In the genomic region with DNA sequence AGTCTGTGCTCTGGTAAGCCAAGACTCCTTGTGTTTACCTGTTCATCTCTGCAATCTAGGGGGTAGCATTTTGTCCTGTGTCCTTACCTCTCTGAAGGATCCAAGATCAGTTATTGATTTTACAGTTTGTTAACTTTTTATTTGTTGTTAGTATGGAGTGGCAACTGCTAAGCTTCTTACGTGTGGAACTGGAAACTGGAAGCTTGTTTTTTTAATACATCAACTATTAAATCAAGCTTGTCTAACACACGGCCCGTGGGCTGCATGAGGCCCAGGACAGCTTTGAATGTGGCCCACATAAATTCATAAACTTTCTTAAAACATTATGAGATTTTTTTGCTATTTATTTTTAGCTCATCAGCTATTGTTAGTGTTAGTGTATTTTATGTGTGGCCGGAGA, we compare ENCODE assay signal across 21 cellular contexts. TPM values are rescaled to one million over a fixed set of nuclear protein-coding genes. Genes with fewer than 3 reads are reported as not detected.
A peak's percentile ranks its signal among the peaks of the same experiment; 100 is the strongest.
DNase-seq lines count a peak whose midpoint lies in the region; ATAC-seq, FAIRE-seq and TF ChIP-seq lines count a peak whose summit lies in the region.
"Had no signal": no experiment of that assay in that cellular context is flagged by ENCODE, and none has a peak within 500 bp of the region (broad histone marks: within the 10 kb centered on the region; RNA-seq: fewer than 3 reads in every experiment).

No MANE protein-coding gene starts in this region.

- POLR2A ChIA-PET in WTC11 (lab: Charles Lee): no interaction called here

- ATAC-seq in WTC11: no peak
- no peak for ATAC-seq in HG03460 (IDR thresholded peaks at IDR 0.05; ENCODE audit: unreplicated experiment)
- no peak for ATAC-seq in foreskin keratinocyte
- ATAC-seq: PC-3, Right ventricle myocardium inferior had no signal

- DNase-seq in WTC11 (ENCODE audit: low spot score): no peak
- DNase-seq in left kidney (ENCODE audit: low read depth, low spot score): peak; percentile 27
- no peak for DNase-seq in progenitor cell of endocrine pancreas (ENCODE audit: low spot score, unreplicated experiment)
- DNase-seq in HTR-8/SVneo (ENCODE audit: insufficient read length, low spot score): no peak
- DNase-seq in foreskin keratinocyte: no peak
- DNase-seq: CD4-positive, alpha-beta T cell; MM.1S; NCI-H2029; NCI-H446; NCI-H524 treated with DMSO at 0.1 percent for 48 hours; NCI-H774; PC-3 had no signal

- peaks cover 7% of the 10 kb centered on the region for H3K36me3 Mint-ChIP-seq in WTC11
- peaks cover 19% of the 10 kb centered on the region for H3K36me3 Mint-ChIP-seq in progenitor cell of endocrine pancreas (ENCODE audit: insufficient read depth)

- no peak for FAIRE-seq in HTR-8/SVneo (lab: Jason Lieb, UNC)
- FAIRE-seq: GM19239 had no signal

- H3K4me3 Mint-ChIP-seq in WTC11: no peak overlapping the region
- no peak overlapping the region for H3K4me3 Mint-ChIP-seq in progenitor cell of endocrine pancreas (ENCODE audit: low read depth)
- H3K4me3 Mint-ChIP-seq: CD4-positive, alpha-beta T cell had no signal

- no peaks in the 10 kb centered on the region for H3K4me1 ChIP-seq in foreskin keratinocyte
- H3K4me1 ChIP-seq: BLaER1, SJSA1 had no signal

- H3K27me3 Mint-ChIP-seq in WTC11 (ENCODE audit: low read depth) (no peaks in the 10 kb centered on the region), progenitor cell of endocrine pancreas (no peaks in the 10 kb centered on the region)
- H3K27me3 Mint-ChIP-seq: CD4-positive, alpha-beta T cell had no signal

- no peaks in the 10 kb centered on the region for H3K27me3 ChIP-seq in foreskin keratinocyte
- H3K27me3 ChIP-seq: BLaER1, SJSA1 had no signal

- peak overlapping the region; percentile 7; the same call in 1 of the 2 replicates for H3K27ac ChIP-seq in C4-2B
- no peak overlapping the region for H3K27ac ChIP-seq in foreskin keratinocyte
- H3K27ac ChIP-seq: BLaER1, KMS-11, SJSA1 had no signal

- no peaks in the 10 kb centered on the region for H3K4me1 Mint-ChIP-seq in WTC11
- peaks cover 16% of the 10 kb centered on the region for H3K4me1 Mint-ChIP-seq in progenitor cell of endocrine pancreas (ENCODE audit: low read depth)

- CTCF ChIA-PET in WTC11 (lab: Charles Lee): no interaction called here

- no peak for TF ChIP-seq CTCF in C4-2B (conservative IDR thresholded peaks at IDR 0.05)
- TF ChIP-seq CTCF in WTC11 (IDR thresholded peaks at IDR 0.05): no peak
- TF ChIP-seq CTCF in progenitor cell of endocrine pancreas (IDR thresholded peaks at IDR 0.05; ENCODE audit: unreplicated experiment): no peak
- no peak for TF ChIP-seq CTCF in foreskin keratinocyte (conservative IDR thresholded peaks at IDR 0.05)

- H3K27ac Mint-ChIP-seq in WTC11: 0 out of 2 replicates have a peak overlapping the region, but pooled peaks have one; percentile 2
- peak overlapping the region; percentile 20 for H3K27ac Mint-ChIP-seq in progenitor cell of endocrine pancreas
- H3K27ac Mint-ChIP-seq: CD4-positive, alpha-beta T cell had no signal

- H3K9me3 Mint-ChIP-seq in WTC11 (peaks cover 3% of the 10 kb centered on the region; the same call in 1 of the 2 replicates), progenitor cell of endocrine pancreas (ENCODE audit: low read depth) (peaks cover 4% of the 10 kb centered on the region)
- H3K9me3 Mint-ChIP-seq: CD4-positive, alpha-beta T cell had no signal

TF ChIP-seq in WTC11, 78 proteins besides CTCF, POLR2A, EP300 and RAD21:
- no peak for TF ChIP-seq NFYB (CRISPR knock-in tag; conservative IDR thresholded peaks at IDR 0.05; ENCODE audit: low read depth)
- TF ChIP-seq CREM (CRISPR knock-in tag; IDR thresholded peaks at IDR 0.05): no peak
- TF ChIP-seq, protein P1, sequence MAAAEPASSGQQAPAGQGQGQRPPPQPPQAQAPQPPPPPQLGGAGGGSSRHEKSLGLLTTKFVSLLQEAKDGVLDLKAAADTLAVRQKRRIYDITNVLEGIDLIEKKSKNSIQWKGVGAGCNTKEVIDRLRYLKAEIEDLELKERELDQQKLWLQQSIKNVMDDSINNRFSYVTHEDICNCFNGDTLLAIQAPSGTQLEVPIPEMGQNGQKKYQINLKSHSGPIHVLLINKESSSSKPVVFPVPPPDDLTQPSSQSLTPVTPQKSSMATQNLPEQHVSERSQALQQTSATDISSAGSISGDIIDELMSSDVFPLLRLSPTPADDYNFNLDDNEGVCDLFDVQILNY (CRISPR knock-in tag; IDR thresholded peaks at IDR 0.05): no peak
- no peak for TF ChIP-seq IRF2 (CRISPR knock-in tag; IDR thresholded peaks at IDR 0.05; ENCODE audit: borderline replicate concordance, low read depth)
- TF ChIP-seq ZNF121 (CRISPR knock-in tag; IDR thresholded peaks at IDR 0.05): no peak
- TF ChIP-seq NFATC4 (CRISPR knock-in tag; IDR thresholded peaks at IDR 0.05): no peak
- TF ChIP-seq CREB1 (CRISPR knock-in tag; IDR thresholded peaks at IDR 0.05): no peak
- TF ChIP-seq, protein P2, sequence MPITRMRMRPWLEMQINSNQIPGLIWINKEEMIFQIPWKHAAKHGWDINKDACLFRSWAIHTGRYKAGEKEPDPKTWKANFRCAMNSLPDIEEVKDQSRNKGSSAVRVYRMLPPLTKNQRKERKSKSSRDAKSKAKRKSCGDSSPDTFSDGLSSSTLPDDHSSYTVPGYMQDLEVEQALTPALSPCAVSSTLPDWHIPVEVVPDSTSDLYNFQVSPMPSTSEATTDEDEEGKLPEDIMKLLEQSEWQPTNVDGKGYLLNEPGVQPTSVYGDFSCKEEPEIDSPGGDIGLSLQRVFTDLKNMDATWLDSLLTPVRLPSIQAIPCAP (CRISPR knock-in tag; IDR thresholded peaks at IDR 0.05): no peak
- TF ChIP-seq, protein P3, sequence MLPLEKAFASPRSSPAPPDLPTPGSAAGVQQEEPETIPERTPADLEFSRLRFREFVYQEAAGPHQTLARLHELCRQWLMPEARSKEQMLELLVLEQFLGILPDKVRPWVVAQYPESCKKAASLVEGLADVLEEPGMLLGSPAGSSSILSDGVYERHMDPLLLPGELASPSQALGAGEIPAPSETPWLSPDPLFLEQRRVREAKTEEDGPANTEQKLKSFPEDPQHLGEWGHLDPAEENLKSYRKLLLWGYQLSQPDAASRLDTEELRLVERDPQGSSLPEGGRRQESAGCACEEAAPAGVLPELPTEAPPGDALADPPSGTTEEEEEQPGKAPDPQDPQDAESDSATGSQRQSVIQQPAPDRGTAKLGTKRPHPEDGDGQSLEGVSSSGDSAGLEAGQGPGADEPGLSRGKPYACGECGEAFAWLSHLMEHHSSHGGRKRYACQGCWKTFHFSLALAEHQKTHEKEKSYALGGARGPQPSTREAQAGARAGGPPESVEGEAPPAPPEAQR (CRISPR knock-in tag; IDR thresholded peaks at IDR 0.05): no peak
- no peak for TF ChIP-seq HMGA2 (CRISPR knock-in tag; IDR thresholded peaks at IDR 0.05)
- TF ChIP-seq MXD4 (CRISPR knock-in tag; IDR thresholded peaks at IDR 0.05; ENCODE audit: borderline replicate concordance): no peak

RNA-seq across cellular contexts. Expression of a gene that starts 29.2 kb away (rescaled TPM):
- 35.2 to 42.8 TPM (median 36.9 TPM) in 3 replicates for total RNA-seq in WTC11 (2021)
- 81.3 and 90.2 TPM in 2 replicates for total RNA-seq in progenitor cell of endocrine pancreas
- 38.9 and 49.8 TPM in 2 replicates for total RNA-seq in foreskin keratinocyte
- 57.0 and 69.7 TPM in 2 replicates for polyA plus RNA-seq in foreskin keratinocyte

RNA-seq across cellular contexts. Expression of a gene that starts 29.6 kb away (rescaled TPM):
- 13.5 to 17.4 TPM (median 16.1 TPM) in 3 replicates for total RNA-seq in WTC11 (2021)
- 42.7 and 45.7 TPM in 2 replicates for total RNA-seq in progenitor cell of endocrine pancreas
- 51.5 and 52.0 TPM in 2 replicates for total RNA-seq in foreskin keratinocyte
- polyA plus RNA-seq in foreskin keratinocyte: 26.0 and 29.8 TPM in 2 replicates

RNA-seq across cellular contexts. Expression of a gene that starts 52.1 kb away (rescaled TPM):
- 0.07 to 0.34 TPM in 2 of 3 replicates, not detected in the other for total RNA-seq in WTC11 (2021)
- total RNA-seq in progenitor cell of endocrine pancreas: 0.55 and 0.60 TPM in 2 replicates
- 0.14 TPM in 1 of 2 replicates, not detected in the other for total RNA-seq in foreskin keratinocyte
- polyA plus RNA-seq in foreskin keratinocyte: 0.06 TPM in 1 of 2 replicates, not detected in the other
- total RNA-seq: A172, HT1080, PC-3, Right ventricle myocardium inferior, SJSA1 had no signal
